8 cellular contexts compared by ENCODE assay signal in the genomic region with DNA sequence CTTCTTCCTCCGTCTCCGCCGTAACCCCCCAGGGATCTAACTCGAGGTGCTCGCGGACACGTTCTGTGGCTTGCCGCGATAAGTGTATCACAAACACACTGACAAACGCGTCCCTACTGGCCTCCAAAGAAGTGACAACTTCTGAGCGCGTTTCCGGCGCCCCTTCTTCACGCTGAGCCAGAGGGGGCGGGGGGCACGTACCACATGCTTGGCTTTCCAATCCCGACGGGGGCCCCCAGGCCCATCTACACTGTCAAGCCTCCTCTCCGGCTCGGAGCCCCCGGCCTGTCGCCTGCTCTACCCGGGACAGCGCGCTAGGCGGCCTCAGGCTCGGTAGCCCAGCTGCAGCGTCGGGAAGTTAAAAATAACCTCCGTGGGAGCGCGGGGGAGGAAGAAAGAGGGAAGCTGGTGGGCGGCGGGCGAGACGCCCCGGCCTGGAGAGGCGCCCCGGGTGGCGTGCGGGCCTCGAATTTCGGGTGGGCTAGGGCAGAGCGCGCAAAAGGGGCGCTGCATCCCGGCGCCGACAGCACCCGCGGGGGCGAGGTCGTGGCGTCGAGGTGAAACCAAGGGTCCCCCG. TPM values are rescaled to one million over a fixed set of nuclear protein-coding genes. Genes with fewer than 3 reads are reported as not detected.
DNase-seq lines count a peak whose midpoint lies in the region; ATAC-seq and TF ChIP-seq lines count a peak whose summit lies in the region.

No MANE protein-coding gene starts in this region.

- H3K36me3 ChIP-seq in iPS-15b (ENCODE audit: control insufficient read depth, insufficient read depth, low read length) (no peaks in the 10 kb centered on the region), spleen (peaks cover 0 to under 1% (median 0%) of the 10 kb centered on the region in 6 donors)

- peak; percentile 11 for ATAC-seq in HG02798 (IDR thresholded peaks at IDR 0.05; ENCODE audit: poor library complexity, unreplicated experiment)

- WGBS in spleen, 5 donors = 0 to 1% (median 0%) methylated on average over 37 to 58 of the region's 58 CpGs

- H3K4me3 ChIP-seq in astrocyte of the cerebellum (ENCODE audit: low read depth, low read length) (peak overlapping the region; percentile 60), iPS-15b (ENCODE audit: low read depth, low read length) (peak overlapping the region; percentile 71), spleen (peak overlapping the region; percentile 58 to 92 (median 70))

- H3K4me1 ChIP-seq in iPS-15b (ENCODE audit: control insufficient read depth, insufficient read depth, low read length) (no peaks in the 10 kb centered on the region), spleen (peaks cover 21 to 58% (median 43%) of the 10 kb centered on the region in 6 donors)

- POLR2A ChIA-PET in RWPE1 (lab: Yijun Ruan, JAX; ENCODE audit: low non-redundant PET) = interaction anchor here (1.6 to 2.4 kb wide), 2 partner anchors 13 to 30 kb away, joined by 12 read pairs; a partner anchor contains a TSS

- no peak overlapping the region for H3K9ac ChIP-seq in iPS-15b (ENCODE audit: low read depth, low read length)

- H3K9me3 ChIP-seq in iPS-15b (ENCODE audit: control insufficient read depth, insufficient read depth, low read length) = no peaks in the 10 kb centered on the region
- no peaks in the 10 kb centered on the region for H3K9me3 ChIP-seq in spleen

- H3K27me3 ChIP-seq in iPS-15b (ENCODE audit: control insufficient read depth, insufficient read depth, low read length) = peaks cover 27% of the 10 kb centered on the region
- peaks cover 0 to 36% (median 19%) of the 10 kb centered on the region in 7 donors for H3K27me3 ChIP-seq in spleen (replicated peaks in 1 of 7)

- intact Hi-C loops in spleen (cut with DNase I; ENCODE audit: low total_unique reads) = no loop called here

- CTCF ChIA-PET in RWPE1 (lab: Yijun Ruan, JAX) = interaction anchor here (0.6 to 3.4 kb wide), 11 partner anchors 8 to 141 kb away, joined by 4 to 30 read pairs (median 5); no protein-coding TSS in a partner anchor

- in situ Hi-C loops in astrocyte of the cerebellum (cut with HindIII; ENCODE audit: low sequenced_read_pairs) = no loop called here

- no peak for TF ChIP-seq POLR2A in spleen (IDR thresholded peaks at IDR 0.05)

- peak overlapping the region; percentile 96 for H3K27ac ChIP-seq in RWPE1
- H3K27ac ChIP-seq in spleen = peak overlapping the region; percentile 63 to 86 (median 77)

- DNase-seq in GM10266 (ENCODE audit: extremely low spot score) = no peak
- DNase-seq in RWPE1 (ENCODE audit: low spot score) = peak; percentile 57
- no peak for DNase-seq in astrocyte of the cerebellum (ENCODE audit: low read depth)
- DNase-seq in spleen = peak; percentile 88
- no peak for DNase-seq in cerebellum (ENCODE audit: low spot score)
- no peak for DNase-seq in NCI-H2081 treated with DMSO at 0.1 percent for 48 hours (lab: John Stamatoyannopoulos, UW)

- TF ChIP-seq CTCF in GM10266 (IDR thresholded peaks at IDR 0.05; ENCODE audit: control insufficient read depth, insufficient read depth, low read depth, missing control alignments) (peak; percentile 15), RWPE1 (conservative IDR thresholded peaks at IDR 0.05; ENCODE audit: low read depth) (no peak; the same call in 1 of the 2 replicates), astrocyte of the cerebellum (IDR thresholded peaks at IDR 0.05; ENCODE audit: low read depth, low read length, missing control alignments) (peak; percentile 24), spleen (IDR thresholded peaks at IDR 0.05 in 8 of 11, conservative IDR thresholded peaks at IDR 0.05 in 3 of 11) (peak in 5 of 11 experiments; percentile 21 to 39 (median 29))

RNA-seq across cellular contexts. Expression of a gene that starts 0.7 kb away (rescaled TPM):
- 1 to 10 TPM; 3.7 to 7.2 (median 5.7) TPM for total RNA-seq in spleen
- polyA plus RNA-seq in spleen = 10 to 100 TPM in 1 of 3 donors, 1 to 10 TPM in 2; 8.1 to 11.4 (median 9.6) TPM
- 3.3 TPM for total RNA-seq in cerebellum

RNA-seq across cellular contexts. Expression of a gene that starts 30.0 kb away (rescaled TPM):
- total RNA-seq in spleen (10 to 100 TPM; 32.5 to 54.1 (median 38.3) TPM), cerebellum (85.0 TPM)
- polyA plus RNA-seq in spleen = 10 to 100 TPM; 17.5 to 25.9 (median 17.5) TPM

Comparison
In these comparisons a context has a peak if more than half of its experiments do, and no peak if none do; other contexts are left out.
1. DNase-seq: peak in RWPE1 (single experiment) and spleen (single experiment); none in GM10266 (single experiment), astrocyte of the cerebellum (single experiment), cerebellum (single experiment) and NCI-H2081 treated with DMSO at 0.1 percent for 48 hours (single experiment).
2. Peak in every context shown above with its lines, with median percentiles within 50 percentile points of each other: H3K4me3 ChIP-seq.